ENCODE assay signal across 10 cellular contexts in genomic region chr1:46612937-46613660, GRCh38. TPM values are rescaled to one million over a fixed set of nuclear protein-coding genes. Genes with fewer than 3 reads are reported as not detected.
DNase-seq lines count a peak whose midpoint lies in the region; ATAC-seq, FAIRE-seq and TF ChIP-seq lines count a peak whose summit lies in the region.
"Had no signal": no experiment of that assay in that cellular context is flagged by ENCODE, and none has a peak within 500 bp of the region (broad histone marks: within the 10 kb centered on the region; RNA-seq: fewer than 3 reads in every experiment).

No MANE protein-coding gene starts in this region.

- no peaks in the 10 kb centered on the region for H4K20me1 ChIP-seq in GM12878 (ENCODE audit: control insufficient read depth, insufficient read depth)

- WGBS in GM12878 (ENCODE audit: insufficient coverage, insufficient replicate concordance, low lambda C conversion rate, missing lambda C conversion rate), result 95% methylated on average over 36 of the region's 38 CpGs

- H3K79me2 ChIP-seq in GM12878 (ENCODE audit: control insufficient read depth, insufficient read depth, low read length), result peaks cover 36% of the 10 kb centered on the region

- TF ChIP-seq CTCF in GM12878 (IDR thresholded peaks at IDR 0.05 in 2 of 3, conservative IDR thresholded peaks at IDR 0.05 in 1 of 3; ENCODE audit: control insufficient read depth in 2 of 3, extremely low read depth in 1 of 3, insufficient read depth in 1 of 3, low read depth in 3 of 3, low read length in 3 of 3), result no peak

- H2AFZ ChIP-seq in GM12878 (ENCODE audit: control insufficient read depth, low read depth, low read length), result no peak overlapping the region

- peak overlapping the region; percentile 87 for H3K4me2 ChIP-seq in GM12878 (ENCODE audit: control insufficient read depth, insufficient read depth)
- H3K4me2 ChIP-seq in skeletal muscle satellite cell (ENCODE audit: low read length), result peak overlapping the region; percentile 53

- no TSS peak for BruUV-seq in GM12878 (replicated peaks; lab: Mats Ljungman, UMichigan)

- H3K4me1 ChIP-seq in GM12878 (ENCODE audit: control insufficient read depth, insufficient read depth, low read length), result peaks cover 38% of the 10 kb centered on the region
- peaks cover 22% of the 10 kb centered on the region for H3K4me1 ChIP-seq in iPS-20b (ENCODE audit: insufficient read depth, low read length)
- H3K4me1 ChIP-seq in skeletal muscle satellite cell (ENCODE audit: control insufficient read depth, insufficient read depth, low read length), result peaks cover 42% of the 10 kb centered on the region

- ATAC-seq in GM12878 (no peak), HG03457 (IDR thresholded peaks at IDR 0.05; ENCODE audit: unreplicated experiment) (no peak), GM18519 (IDR thresholded peaks at IDR 0.05; ENCODE audit: low FRiP score, unreplicated experiment) (no peak)

- POLR2A ChIA-PET in GM12878 (lab: Charles Lee), result interaction anchor here (1.1 to 8.8 kb wide), 2 partner anchors 9 kb away, joined by 3 to 124 read pairs; partner anchors contain the start of gene MKNK1

- FAIRE-seq in GM12878 (lab: Jason Lieb, UNC), result no peak

- no peak for TF ChIP-seq POLR2A in GM12878 (IDR thresholded peaks at IDR 0.05; ENCODE audit: low read depth, low read length)

- CTCF ChIA-PET in GM12878 (lab: Yijun Ruan, JAX), result interaction anchor here (0.9 to 4.3 kb wide), 4 partner anchors 9 to 113 kb away, joined by 3 to 30 read pairs (median 3); partner anchors contain the start of genes ATPAF1 and MKNK1

- no peak for TF ChIP-seq RAD21 in GM12878 (IDR thresholded peaks at IDR 0.05; ENCODE audit: insufficient read depth, low read depth, low read length)

- SMC1A ChIA-PET in GM12878 (lab: Charles Lee; ENCODE audit: uncharacterized antibody, unreplicated experiment), result interaction anchor here (1.4 to 1.7 kb wide), 3 partner anchors 7 to 11 kb away, joined by 4 to 14 read pairs (median 6); partner anchors contain the start of gene MKNK1

- H3K9ac ChIP-seq in GM12878 (ENCODE audit: control insufficient read depth, insufficient read depth, low read length) (peak overlapping the region; percentile 49; the same call in 1 of the 2 replicates), iPS-20b (ENCODE audit: low read depth, low read length) (peak overlapping the region; percentile 53; the same call in 1 of the 2 replicates), skeletal muscle satellite cell (ENCODE audit: low read depth, low read length) (peak overlapping the region; percentile 36)

- intact Hi-C loops in GM12878 (cut with micrococcal nuclease; ENCODE audit: unreplicated experiment), result no loop called here

- H3K36me3 ChIP-seq in GM12878 (ENCODE audit: control insufficient read depth in 2 of 2, insufficient read depth in 2 of 2, low read length in 1 of 2), result peaks cover 0 to 6% of the 10 kb centered on the region in 2 experiments; a peak in 2 of 4 replicates
- H3K36me3 ChIP-seq in iPS-20b (ENCODE audit: insufficient read depth, low read depth, low read length), result peaks cover 2% of the 10 kb centered on the region; the same call in 1 of the 2 replicates
- H3K36me3 ChIP-seq in skeletal muscle satellite cell (ENCODE audit: insufficient read depth, low read length), result peaks cover 24% of the 10 kb centered on the region

- peak overlapping the region; percentile 65; the same call in 1 of the 2 replicates for H3K4me3 ChIP-seq in GM12878
- H3K4me3 ChIP-seq in iPS-20b (ENCODE audit: low read length), result peak overlapping the region; percentile 52; the same call in 1 of the 2 replicates
- H3K4me3 ChIP-seq in skeletal muscle satellite cell (ENCODE audit: low read length), result peak overlapping the region; percentile 27

- peak; percentile 52 for DNase-seq in G401 (ENCODE audit: low spot score)
- DNase-seq in GM12878 (ENCODE audit: low read depth, low spot score), result no peak
- no peak for DNase-seq in stimulated activated CD4-positive, alpha-beta T cell treated with anti-CD3 and anti-CD28 coated beads, Interleukin-2, amount 100 ng/mL, for 48 hours
- no peak for DNase-seq in ecto neural progenitor cell (ENCODE audit: low spot score)

- H3K9me3 ChIP-seq in GM12878 (replicated peaks; ENCODE audit: control insufficient read depth, insufficient read depth, low read length) (no peaks in the 10 kb centered on the region), iPS-20b (ENCODE audit: insufficient read depth, low read depth, low read length) (no peaks in the 10 kb centered on the region), skeletal muscle satellite cell (replicated peaks; ENCODE audit: low read length) (no peaks in the 10 kb centered on the region)

- no peak for TF ChIP-seq EP300 in GM12878 (IDR thresholded peaks at IDR 0.05; ENCODE audit: borderline replicate concordance in 1 of 2, control insufficient read depth in 1 of 2, low read depth in 2 of 2, low read length in 2 of 2)

- no peaks in the 10 kb centered on the region for H3K27me3 ChIP-seq in GM12878 (replicated peaks in 1 of 2; ENCODE audit: control insufficient read depth in 2 of 2, insufficient read depth in 2 of 2, low read length in 1 of 2)
- H3K27me3 ChIP-seq in iPS-20b (ENCODE audit: insufficient read depth, low read length), result peaks cover 14% of the 10 kb centered on the region
- no peaks in the 10 kb centered on the region for H3K27me3 ChIP-seq in skeletal muscle satellite cell (ENCODE audit: control insufficient read depth, insufficient read depth, low read length)

- RAD21 ChIA-PET in GM12878 (lab: Charles Lee; ENCODE audit: unreplicated experiment), result interaction anchor here (1.3 to 4.3 kb wide), 2 partner anchors 9 to 106 kb away, joined by 3 to 41 read pairs; partner anchors contain the start of genes EFCAB14 and MKNK1

- in situ Hi-C loops in G401 (cut with HindIII; ENCODE audit: low sequenced_read_pairs), result no loop called here
- in situ Hi-C loops in GM12878 (cut with MboI), result no loop called here

- H3K27ac ChIP-seq in GM12878 (ENCODE audit: control insufficient read depth, insufficient read depth) (peak overlapping the region; percentile 64), iPS-20b (ENCODE audit: low read length) (no peak overlapping the region)

RNA-seq across cellular contexts. Expression of gene MOB3C, which starts 3.5 kb away (rescaled TPM):
- 4.0 and 6.8 TPM in 2 replicates for total RNA-seq in G401 (2014; rRNA removed; shearing (Covaris generic))
- 18.1 and 19.8 TPM in 2 replicates for total RNA-seq in GM12878 (2013; cell fraction: nucleolus; rRNA removed)
- total RNA-seq in GM12878 (2014; rRNA removed), result 10.3 and 11.1 TPM in 2 replicates
- total RNA-seq in GM12878 (2014; rRNA removed; fragmentation: Illumina TruSeq; extraction: Trizol), result 8.4 and 8.6 TPM in 2 replicates
- total RNA-seq in GM12878 (2021), result 9.9 and 11.4 TPM in 2 replicates
- polyA plus RNA-seq in GM12878 (2011; ENCODE audit: low read depth), result 8.6 TPM
- 12.4 and 16.0 TPM in 2 replicates for polyA plus RNA-seq in GM12878 (2011; rRNA removed)
- polyA plus RNA-seq in GM12878 (2011; cell fraction: cytosol; rRNA removed), result 16.4 and 17.1 TPM in 2 replicates
- 19.9 and 24.1 TPM in 2 replicates for polyA plus RNA-seq in GM12878 (2011; cell fraction: nucleus; rRNA removed)
- polyA plus RNA-seq in GM12878 (2012), result 10.2 and 11.3 TPM in 2 replicates
- 10.3 and 12.8 TPM in 2 replicates for polyA plus RNA-seq in GM12878 (2014; fragmentation: Illumina TruSeq; extraction: Trizol)
- 1 to 10 TPM; 1.0 to 4.1 TPM for polyA plus RNA-seq in GM12878 (2014; fragmentation: Nextera tagmentation; extraction: Ambion mirVana)
- polyA plus RNA-seq in GM12878 (2014; rRNA removed), result 9.8 and 10.7 TPM in 2 replicates
- 1 to 10 TPM; 5.6 to 5.9 TPM for polyA plus RNA-seq in GM12878 (2016; fragmentation: Nextera tagmentation; extraction: Ambion mirVana)
- polyA minus RNA-seq in GM12878 (2011; rRNA and poly(A)+ RNA removed), result 14.6 and 18.1 TPM in 2 replicates
- polyA minus RNA-seq in GM12878 (2011; cell fraction: cytosol; rRNA and poly(A)+ RNA removed), result 2.7 and 4.0 TPM in 2 replicates
- 12.7 and 18.1 TPM in 2 replicates for polyA minus RNA-seq in GM12878 (2011; cell fraction: nucleus; rRNA and poly(A)+ RNA removed)
- 4.8 and 5.0 TPM in 2 replicates for total RNA-seq in skeletal muscle satellite cell (2012; rRNA removed)

RNA-seq across cellular contexts. Expression of gene MKNK1, which starts 9.0 kb away (rescaled TPM):
- total RNA-seq in G401 (2014; rRNA removed; shearing (Covaris generic)), result 21.4 and 34.5 TPM in 2 replicates
- total RNA-seq in GM12878 (2013; cell fraction: nucleolus; rRNA removed), result 46.3 and 51.4 TPM in 2 replicates
- 19.1 and 20.0 TPM in 2 replicates for total RNA-seq in GM12878 (2014; rRNA removed)
- total RNA-seq in GM12878 (2014; rRNA removed; fragmentation: Illumina TruSeq; extraction: Trizol), result 19.2 and 21.2 TPM in 2 replicates
- total RNA-seq in GM12878 (2021), result 22.1 and 29.1 TPM in 2 replicates
- 30.5 TPM for polyA plus RNA-seq in GM12878 (2011; ENCODE audit: low read depth)
- polyA plus RNA-seq in GM12878 (2011; rRNA removed), result 27.8 and 34.6 TPM in 2 replicates
- 27.9 and 31.4 TPM in 2 replicates for polyA plus RNA-seq in GM12878 (2011; cell fraction: cytosol; rRNA removed)
- polyA plus RNA-seq in GM12878 (2011; cell fraction: nucleus; rRNA removed), result 72.1 and 77.2 TPM in 2 replicates
- 19.6 and 25.7 TPM in 2 replicates for polyA plus RNA-seq in GM12878 (2012)
- 26.3 and 34.6 TPM in 2 replicates for polyA plus RNA-seq in GM12878 (2014; fragmentation: Illumina TruSeq; extraction: Trizol)
- 10 to 100 TPM; 13.7 to 17.0 TPM for polyA plus RNA-seq in GM12878 (2014; fragmentation: Nextera tagmentation; extraction: Ambion mirVana)
- polyA plus RNA-seq in GM12878 (2014; rRNA removed), result 29.9 and 30.2 TPM in 2 replicates
- 10 to 100 TPM; 26.8 to 29.7 TPM for polyA plus RNA-seq in GM12878 (2016; fragmentation: Nextera tagmentation; extraction: Ambion mirVana)
- polyA minus RNA-seq in GM12878 (2011; rRNA and poly(A)+ RNA removed), result 25.4 and 27.3 TPM in 2 replicates
- 5.7 and 10.1 TPM in 2 replicates for polyA minus RNA-seq in GM12878 (2011; cell fraction: cytosol; rRNA and poly(A)+ RNA removed)
- polyA minus RNA-seq in GM12878 (2011; cell fraction: nucleus; rRNA and poly(A)+ RNA removed), result 14.7 and 28.6 TPM in 2 replicates
- 9.6 and 11.4 TPM in 2 replicates for total RNA-seq in skeletal muscle satellite cell (2012; rRNA removed)

RNA-seq across cellular contexts. Expression of gene ATPAF1, which starts 55.1 kb away (rescaled TPM):
- 96.9 and 115 TPM in 2 replicates for total RNA-seq in G401 (2014; rRNA removed; shearing (Covaris generic))
- total RNA-seq in GM12878 (2013; cell fraction: nucleolus; rRNA removed), result 31.8 and 37.1 TPM in 2 replicates
- total RNA-seq in GM12878 (2014; rRNA removed) (42.8 and 49.5 TPM in 2 replicates), GM12878 (2014; rRNA removed; fragmentation: Illumina TruSeq; extraction: Trizol) (40.1 and 41.3 TPM in 2 replicates), GM12878 (2021) (39.6 and 40.2 TPM in 2 replicates)
- 49.3 TPM for polyA plus RNA-seq in GM12878 (2011; ENCODE audit: low read depth)
- polyA plus RNA-seq in GM12878 (2011; rRNA removed) (93.5 and 123 TPM in 2 replicates), GM12878 (2014; fragmentation: Illumina TruSeq; extraction: Trizol) (61.1 and 67.6 TPM in 2 replicates), GM12878 (2014; fragmentation: Nextera tagmentation; extraction: Ambion mirVana) (10 to 100 TPM; 15.2 to 32.6 TPM), GM12878 (2014; rRNA removed) (42.3 and 54.0 TPM in 2 replicates), GM12878 (2016; fragmentation: Nextera tagmentation; extraction: Ambion mirVana) (10 to 100 TPM; 64.2 to 74.6 TPM)
- 69.3 and 105 TPM in 2 replicates for polyA plus RNA-seq in GM12878 (2011; cell fraction: cytosol; rRNA removed)
- 35.8 and 37.9 TPM in 2 replicates for polyA plus RNA-seq in GM12878 (2011; cell fraction: nucleus; rRNA removed)
- 35.3 and 44.8 TPM in 2 replicates for polyA plus RNA-seq in GM12878 (2012)
- 49.3 and 62.9 TPM in 2 replicates for polyA minus RNA-seq in GM12878 (2011; rRNA and poly(A)+ RNA removed)
- polyA minus RNA-seq in GM12878 (2011; cell fraction: cytosol; rRNA and poly(A)+ RNA removed), result 17.8 and 19.5 TPM in 2 replicates
- 13.5 and 17.1 TPM in 2 replicates for polyA minus RNA-seq in GM12878 (2011; cell fraction: nucleus; rRNA and poly(A)+ RNA removed)
- total RNA-seq in skeletal muscle satellite cell (2012; rRNA removed), result 30.6 and 38.3 TPM in 2 replicates

RNA-seq across cellular contexts. Expression of gene TEX38, which starts 58.6 kb away (rescaled TPM):
- total RNA-seq in G401 (2014; rRNA removed; shearing (Covaris generic)), result not detected in 2 replicates
- total RNA-seq in GM12878 (2013; cell fraction: nucleolus; rRNA removed), result not detected in 2 replicates
- total RNA-seq in GM12878 (2014; rRNA removed), result not detected in 2 replicates
- not detected in 2 replicates for total RNA-seq in GM12878 (2014; rRNA removed; fragmentation: Illumina TruSeq; extraction: Trizol)
- total RNA-seq in GM12878 (2021), result not detected in 2 replicates
- polyA plus RNA-seq in GM12878 (2011; ENCODE audit: low read depth), result not detected
- polyA plus RNA-seq in GM12878 (2011; rRNA removed), result 0.07 TPM in 1 of 2 replicates, not detected in the other
- polyA plus RNA-seq in GM12878 (2011; cell fraction: cytosol; rRNA removed), result not detected in 2 replicates
- polyA plus RNA-seq in GM12878 (2011; cell fraction: nucleus; rRNA removed), result 0.15 TPM in 1 of 2 replicates, not detected in the other
- polyA plus RNA-seq in GM12878 (2012), result 0.32 TPM in 1 of 2 replicates, not detected in the other
- polyA plus RNA-seq in GM12878 (2014; fragmentation: Illumina TruSeq; extraction: Trizol), result not detected in 2 replicates
- not detected for polyA plus RNA-seq in GM12878 (2014; fragmentation: Nextera tagmentation; extraction: Ambion mirVana)
- not detected in 2 replicates for polyA plus RNA-seq in GM12878 (2014; rRNA removed)
- polyA plus RNA-seq in GM12878 (2016; fragmentation: Nextera tagmentation; extraction: Ambion mirVana), result under 1 TPM; 0.15 to 0.32 TPM
- 0.21 TPM in 1 of 2 replicates, not detected in the other for polyA minus RNA-seq in GM12878 (2011; rRNA and poly(A)+ RNA removed)
- polyA minus RNA-seq in GM12878 (2011; cell fraction: cytosol; rRNA and poly(A)+ RNA removed), result not detected in 2 replicates
- polyA minus RNA-seq in GM12878 (2011; cell fraction: nucleus; rRNA and poly(A)+ RNA removed), result not detected in 2 replicates
- not detected in 2 replicates for total RNA-seq in skeletal muscle satellite cell (2012; rRNA removed)
- total RNA-seq: mononuclear cell; T-helper 2 cell treated with Interferon-gamma antibody and Interleukin-4, amounts not matched to agents 100 ng/mL and 5 ng/mL, for 36 hours had no signal
